In genomic region chr14:64542839-64543207, GRCh38 we compare ENCODE assay signal across 11 cellular contexts. TPM values are rescaled to one million over a fixed set of nuclear protein-coding genes. Genes with fewer than 3 reads are reported as not detected.
DNase-seq lines count a peak whose midpoint lies in the region; ATAC-seq and TF ChIP-seq lines count a peak whose summit lies in the region.
"Had no signal": no experiment of that assay in that cellular context is flagged by ENCODE, and none has a peak within 500 bp of the region (broad histone marks: within the 10 kb centered on the region; RNA-seq: fewer than 3 reads in every experiment).

No MANE protein-coding gene starts in this region.

- H3K4me1 ChIP-seq in foreskin keratinocyte (peaks cover 7% of the 10 kb centered on the region), skeletal muscle tissue (ENCODE audit: control insufficient read depth in 3 of 3, insufficient read depth in 3 of 3, low read length in 3 of 3) (peaks cover 18 to 24% (median 23%) of the 10 kb centered on the region in 3 donors)

- no peak overlapping the region for H3K27ac Mint-ChIP-seq in activated CD4-positive, alpha-beta memory T cell treated with anti-CD3 and anti-CD28 coated beads, Interleukin-2, amount 10 ng/mL, durations not matched to agents 7 days and 5 days

- peaks cover 23% of the 10 kb centered on the region for H3K36me3 Mint-ChIP-seq in activated CD4-positive, alpha-beta memory T cell treated with anti-CD3 and anti-CD28 coated beads, Interleukin-2, amount 10 ng/mL, durations not matched to agents 7 days and 5 days (ENCODE audit: low read depth)

- H3K27me3 Mint-ChIP-seq in activated CD4-positive, alpha-beta memory T cell treated with anti-CD3 and anti-CD28 coated beads, Interleukin-2, amount 10 ng/mL, durations not matched to agents 7 days and 5 days = peaks cover 47% of the 10 kb centered on the region

- H3K4me3 ChIP-seq in skeletal muscle tissue (ENCODE audit: low read length in 3 of 3) = peak overlapping the region; percentile 91 to 96 (median 93)

- TF ChIP-seq CTCF in foreskin keratinocyte (conservative IDR thresholded peaks at IDR 0.05) = no peak

- H3K9me3 ChIP-seq in skeletal muscle tissue (ENCODE audit: control insufficient read depth in 3 of 3, low read length in 3 of 3) = no peaks in the 10 kb centered on the region

- CTCF ChIA-PET in activated CD4-positive, alpha-beta memory T cell treated with anti-CD3 and anti-CD28 coated beads, Interleukin-2, amount 10 ng/mL, durations not matched to agents 7 days and 5 days (lab: Charles Lee) = interaction anchor here (1.0 to 1.4 kb wide), 3 partner anchors 18 to 349 kb away, joined by 3 to 6 read pairs (median 3); no protein-coding TSS in a partner anchor

- POLR2A ChIA-PET in activated CD4-positive, alpha-beta memory T cell treated with anti-CD3 and anti-CD28 coated beads, Interleukin-2, amount 10 ng/mL, durations not matched to agents 7 days and 5 days (lab: Charles Lee) = no interaction called here

- peak overlapping the region; percentile 35 to 83 (median 77) for H3K9ac ChIP-seq in skeletal muscle tissue (ENCODE audit: low read depth in 1 of 3, low read length in 3 of 3)

- H3K27ac ChIP-seq in foreskin keratinocyte = peak overlapping the region; percentile 12
- no peak overlapping the region for H3K27ac ChIP-seq in skeletal muscle tissue (ENCODE audit: low read depth, low read length)
- H3K27ac ChIP-seq: 22Rv1 had no signal

- H3K27me3 ChIP-seq in foreskin keratinocyte (no peaks in the 10 kb centered on the region), skeletal muscle tissue (ENCODE audit: control insufficient read depth in 3 of 3, insufficient read depth in 3 of 3, low read length in 3 of 3) (peaks cover 0 to 5% (median 0%) of the 10 kb centered on the region in 3 donors)

- peaks cover 8% of the 10 kb centered on the region for H3K9me3 Mint-ChIP-seq in activated CD4-positive, alpha-beta memory T cell treated with anti-CD3 and anti-CD28 coated beads, Interleukin-2, amount 10 ng/mL, durations not matched to agents 7 days and 5 days

- ATAC-seq in foreskin keratinocyte (no peak), HG02642 (IDR thresholded peaks at IDR 0.05; ENCODE audit: poor library complexity, unreplicated experiment) (no peak)

- H3K36me3 ChIP-seq in skeletal muscle tissue (ENCODE audit: control insufficient read depth in 3 of 3, insufficient read depth in 3 of 3, low read length in 3 of 3) = no peaks in the 10 kb centered on the region

- DNase-seq in DMS53 (lab: John Stamatoyannopoulos, UW) = peak; percentile 22
- DNase-seq in DMS53 treated with DMSO at 0.1 percent for 48 hours (lab: John Stamatoyannopoulos, UW; ENCODE audit: unreplicated experiment) = no peak
- DNase-seq in activated CD4-positive, alpha-beta memory T cell treated with anti-CD3 and anti-CD28 coated beads, Interleukin-2, amount 10 ng/mL, durations not matched to agents 7 days and 5 days = no peak
- no peak for DNase-seq in foreskin keratinocyte
- DNase-seq in foreskin melanocyte = no peak
- no peak for DNase-seq in cerebellar nuclear complex (lab: John Stamatoyannopoulos, UW)
- DNase-seq: NCI-H1694 had no signal

- H3K4me1 Mint-ChIP-seq in activated CD4-positive, alpha-beta memory T cell treated with anti-CD3 and anti-CD28 coated beads, Interleukin-2, amount 10 ng/mL, durations not matched to agents 7 days and 5 days = peaks cover 36% of the 10 kb centered on the region

- peak overlapping the region; percentile 94 for H3K4me3 Mint-ChIP-seq in activated CD4-positive, alpha-beta memory T cell treated with anti-CD3 and anti-CD28 coated beads, Interleukin-2, amount 10 ng/mL, durations not matched to agents 7 days and 5 days

RNA-seq across cellular contexts. Expression of gene HSPA2, which starts 2.3 kb away (rescaled TPM):
- total RNA-seq in activated CD4-positive, alpha-beta memory T cell treated with anti-CD3 and anti-CD28 coated beads, Interleukin-2, amount 10 ng/mL, durations not matched to agents 7 days and 5 days = 1 to 10 TPM; 6.8 to 7.1 TPM
- total RNA-seq in foreskin keratinocyte (23.1 and 33.2 TPM in 2 replicates), skeletal muscle tissue (11.0 TPM)
- polyA plus RNA-seq in foreskin keratinocyte = 13.6 and 22.1 TPM in 2 replicates

RNA-seq across cellular contexts. Expression of gene PPP1R36, which starts 6.9 kb away (rescaled TPM):
- under 1 TPM in 1 of 2 experiments, not detected in 1; 0.53 TPM for total RNA-seq in activated CD4-positive, alpha-beta memory T cell treated with anti-CD3 and anti-CD28 coated beads, Interleukin-2, amount 10 ng/mL, durations not matched to agents 7 days and 5 days
- total RNA-seq in foreskin keratinocyte (0.88 and 0.99 TPM in 2 replicates), skeletal muscle tissue (0.52 TPM)
- 0.39 and 0.41 TPM in 2 replicates for polyA plus RNA-seq in foreskin keratinocyte
- polyA plus RNA-seq: neural cell had no signal

RNA-seq across cellular contexts. Expression of gene ZBTB1, which starts 38.3 kb away (rescaled TPM):
- total RNA-seq in activated CD4-positive, alpha-beta memory T cell treated with anti-CD3 and anti-CD28 coated beads, Interleukin-2, amount 10 ng/mL, durations not matched to agents 7 days and 5 days = 10 to 100 TPM; 81.2 to 86.1 TPM
- total RNA-seq in foreskin keratinocyte (28.4 and 34.3 TPM in 2 replicates), skeletal muscle tissue (32.9 TPM)
- 6.1 and 6.9 TPM in 2 replicates for polyA plus RNA-seq in foreskin keratinocyte

RNA-seq across cellular contexts. Expression of gene ZBTB25, which starts 39.2 kb away (rescaled TPM):
- total RNA-seq in activated CD4-positive, alpha-beta memory T cell treated with anti-CD3 and anti-CD28 coated beads, Interleukin-2, amount 10 ng/mL, durations not matched to agents 7 days and 5 days = 10 to 100 TPM; 38.8 to 40.5 TPM
- total RNA-seq in foreskin keratinocyte (7.1 TPM in 2 replicates), skeletal muscle tissue (5.7 TPM)
- 2.1 and 3.2 TPM in 2 replicates for polyA plus RNA-seq in foreskin keratinocyte
